Comparison of ENCODE assay signal across 25 cellular contexts in the genomic region with DNA sequence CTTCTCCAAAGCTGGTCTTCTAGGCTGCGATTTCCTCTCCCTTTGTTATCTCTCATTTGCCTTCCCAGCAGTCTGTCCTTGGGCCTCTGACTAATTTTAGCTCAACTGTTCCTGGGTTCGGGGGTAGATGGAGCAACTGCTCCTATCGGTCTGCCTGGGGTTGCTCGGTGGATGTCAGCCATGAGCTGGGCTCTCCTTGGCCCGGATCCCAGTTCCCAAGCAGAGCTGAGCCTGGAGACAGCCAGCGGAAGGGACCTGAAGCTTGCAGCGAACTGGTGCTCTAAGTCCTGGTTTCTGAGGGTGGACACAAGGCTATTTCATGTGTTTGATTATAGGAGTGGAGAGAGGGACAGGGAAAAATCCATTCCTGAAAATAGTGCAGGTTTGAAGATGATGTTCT.
A peak's percentile ranks its signal among the peaks of the same experiment; 100 is the strongest.
DNase-seq lines count a peak whose midpoint lies in the region; ATAC-seq, FAIRE-seq and TF ChIP-seq lines count a peak whose summit lies in the region.
"Had no signal": no experiment of that assay in that cellular context is flagged by ENCODE, and none has a peak within 500 bp of the region (broad histone marks: within the 10 kb centered on the region; RNA-seq: fewer than 3 reads in every experiment).

No MANE protein-coding gene starts in this region.

- H3K36me3 Mint-ChIP-seq in T-helper 17 cell (ENCODE audit: low read depth), result no peaks in the 10 kb centered on the region
- H3K36me3 Mint-ChIP-seq: CD4-positive, CD25-positive, alpha-beta regulatory T cell; memory B cell had no signal

- H3K4me1 Mint-ChIP-seq in T-helper 17 cell, result no peaks in the 10 kb centered on the region
- H3K4me1 Mint-ChIP-seq: CD4-positive, CD25-positive, alpha-beta regulatory T cell; memory B cell had no signal

- 0 out of 4 replicates have a peak, but pooled peaks of 1 of the 2 experiments have one; percentile 4 for TF ChIP-seq RAD21 in K562 (CRISPR knock-in tag; conservative IDR thresholded peaks at IDR 0.05 in 1 of 2, IDR thresholded peaks at IDR 0.05 in 1 of 2)

- H3K27ac Mint-ChIP-seq in T-helper 17 cell, result no peak overlapping the region
- H3K27ac Mint-ChIP-seq: CD4-positive, CD25-positive, alpha-beta regulatory T cell; dendritic cell treated with granulocyte-macrophage colony-stimulating factor and Interleukin-4, amounts not matched to agents 40 ng/mL and 50 ng/mL, for 4 days; memory B cell had no signal

- POLR2A ChIA-PET in K562 (lab: Yijun Ruan, JAX), result interaction anchor here (0.7 to 0.8 kb wide), 2 partner anchors 10 to 244 kb away, joined by 3 read pairs; no protein-coding TSS in a partner anchor
- POLR2A ChIA-PET in HEK293T (lab: Yijun Ruan, JAX), result no interaction called here

- H3K79me2 ChIP-seq in K562 (ENCODE audit: control insufficient read depth, insufficient read depth, low read length), result no peaks in the 10 kb centered on the region

- H2AFZ ChIP-seq in K562 (ENCODE audit: low read depth, low read length), result no peak overlapping the region

- 0% methylated on average over 7 of the region's 7 CpGs for WGBS in K562 (ENCODE audit: insufficient coverage, low coverage, missing lambda C conversion rate)

- no peak overlapping the region for H3K27ac ChIP-seq in right atrium auricular region
- H3K27ac ChIP-seq in K562 (ENCODE audit: extremely low read depth, low read depth, low read length), result no peak overlapping the region
- H3K27ac ChIP-seq: ascending aorta, upper lobe of left lung had no signal

- TF ChIP-seq EP300 in K562 (IDR thresholded peaks at IDR 0.05; ENCODE audit: low read length), result no peak

- H3K4me3 ChIP-seq in right atrium auricular region (no peak overlapping the region), K562 (no peak overlapping the region)
- H3K4me3 ChIP-seq: ascending aorta, upper lobe of left lung had no signal

- TF ChIP-seq CTCF in right atrium auricular region (IDR thresholded peaks at IDR 0.05), result no peak
- TF ChIP-seq CTCF in K562 (IDR thresholded peaks at IDR 0.05 in 2 of 3, conservative IDR thresholded peaks at IDR 0.05 in 1 of 3; ENCODE audit: insufficient read depth in 2 of 3, low read depth in 1 of 3, low read length in 3 of 3), result no peak

- intact Hi-C loops in Right ventricle myocardium superior (cut with DNase I), result no loop called here
- intact Hi-C loops in K562 (cut with micrococcal nuclease), result no loop called here

- no peak for TF ChIP-seq POLR2A in K562 (conservative IDR thresholded peaks at IDR 0.05)

- no peaks in the 10 kb centered on the region for H3K9me1 ChIP-seq in K562 (ENCODE audit: control insufficient read depth, insufficient read depth, low read length)

- no peaks in the 10 kb centered on the region for H4K20me1 ChIP-seq in K562 (replicated peaks; ENCODE audit: control insufficient read depth, insufficient read depth, low read length)

- CTCF ChIA-PET in K562 (lab: Yijun Ruan, JAX; ENCODE audit: low intra/inter-chr PET ratio) (no interaction called here), HEK293T (lab: Yijun Ruan, JAX) (no interaction called here)

- no peak overlapping the region for H3K4me3 Mint-ChIP-seq in T-helper 17 cell
- H3K4me3 Mint-ChIP-seq: CD4-positive, CD25-positive, alpha-beta regulatory T cell; dendritic cell treated with granulocyte-macrophage colony-stimulating factor and Interleukin-4, amounts not matched to agents 40 ng/mL and 50 ng/mL, for 4 days; memory B cell had no signal

- FAIRE-seq in K562 (lab: Jason Lieb, UNC), result no peak
- FAIRE-seq: RCC 7860 had no signal

- BruUV-seq in K562 (replicated peaks; lab: Mats Ljungman, UMichigan), result no TSS peak

- H3K27me3 Mint-ChIP-seq in T-helper 17 cell, result peaks cover 5% of the 10 kb centered on the region
- H3K27me3 Mint-ChIP-seq: CD4-positive, CD25-positive, alpha-beta regulatory T cell; dendritic cell treated with granulocyte-macrophage colony-stimulating factor and Interleukin-4, amounts not matched to agents 40 ng/mL and 50 ng/mL, for 4 days; memory B cell had no signal

- H3K4me1 ChIP-seq in right atrium auricular region (peaks cover 0 to 8% of the 10 kb centered on the region in 2 donors), K562 (replicated peaks in 1 of 2; ENCODE audit: control insufficient read depth in 2 of 2, insufficient read depth in 2 of 2, low read length in 2 of 2) (no peaks in the 10 kb centered on the region)
- H3K4me1 ChIP-seq: ascending aorta, upper lobe of left lung had no signal

- DNase-seq in Right ventricle myocardium superior (peak; percentile 79), right atrium auricular region (ENCODE audit: low spot score) (no peak), K562 (ENCODE audit: extremely low read depth in 1 of 4, low spot score in 3 of 4) (peak in 2 of 4 experiments; percentile 15 to 25), left kidney (ENCODE audit: low read depth, low spot score) (peak; percentile 16), epidermal melanocyte (ENCODE audit: insufficient read length, low spot score) (no peak), HEK293T (ENCODE audit: extremely low spot score) (no peak), T-helper 17 cell (no peak)
- DNase-seq: activated CD4-positive, alpha-beta T cell treated with anti-CD3 and anti-CD28 coated beads, Interleukin-2, amount 50 U/mL, for 1 hour; activated naive CD4-positive, alpha-beta T cell treated with Interleukin-2 at 50 U/mL for 16 hours; activated T-cell treated with anti-CD3 and anti-CD28 coated beads for 4 hours; CD4-positive, CD25-positive, alpha-beta regulatory T cell; DMS79 treated with DMSO at 0.1 percent for 48 hours; erythroblast; NCI-H2081 treated with DMSO at 0.1 percent for 48 hours; NCI-H748 treated with DMSO at 0.1 percent for 48 hours; retina; stimulated activated CD4-positive, alpha-beta T cell treated with anti-CD3 and anti-CD28 coated beads, Interleukin-15, amount 100 ng/mL, for 24 hours; stimulated activated naive CD4-positive, alpha-beta T cell treated with Interleukin-2 at 50 U/mL for 16 hours; upper lobe of left lung had no signal

- in situ Hi-C loops in K562 (cut with MboI), result no loop called here

- H3K36me3 ChIP-seq in right atrium auricular region (no peaks in the 10 kb centered on the region), K562 (ENCODE audit: control insufficient read depth, insufficient read depth, low read length) (no peaks in the 10 kb centered on the region)
- H3K36me3 ChIP-seq: ascending aorta, upper lobe of left lung had no signal

- no peak overlapping the region for H3K9ac ChIP-seq in K562 (ENCODE audit: insufficient read depth in 1 of 2, low read depth in 2 of 2, low read length in 2 of 2)

- no peak overlapping the region for H3K4me2 ChIP-seq in K562 (ENCODE audit: insufficient read depth, low read length)

- H3K27me3 ChIP-seq in right atrium auricular region (no peaks in the 10 kb centered on the region), K562 (ENCODE audit: control insufficient read depth in 2 of 2, insufficient read depth in 2 of 2, low read length in 2 of 2) (peaks cover 2 to 4% of the 10 kb centered on the region in 2 experiments)
- H3K27me3 ChIP-seq: ascending aorta, upper lobe of left lung had no signal

- ATAC-seq in Right ventricle myocardium superior (ENCODE audit: poor library complexity), result peak; percentile 97
- ATAC-seq in K562, result peak; percentile 39
- no peak for ATAC-seq in GM21447 (IDR thresholded peaks at IDR 0.05; ENCODE audit: unreplicated experiment)
- ATAC-seq in T-helper 17 cell, result no peak
- ATAC-seq: HCT116 had no signal

- no peaks in the 10 kb centered on the region for H3K9me3 ChIP-seq in right atrium auricular region
- H3K9me3 ChIP-seq in K562 (replicated peaks; ENCODE audit: control insufficient read depth, insufficient read depth, low read depth, low read length), result no peaks in the 10 kb centered on the region
- H3K9me3 ChIP-seq in T-helper 17 cell (ENCODE audit: control insufficient read depth, low read length, poor library complexity, severe bottlenecking), result no peaks in the 10 kb centered on the region
- H3K9me3 ChIP-seq: ascending aorta, upper lobe of left lung had no signal

TF ChIP-seq in K562, 482 proteins besides CTCF, POLR2A, EP300 and RAD21:
- TF ChIP-seq FOXA3 (CRISPR knock-in tag; conservative IDR thresholded peaks at IDR 0.05 in 1 of 2, IDR thresholded peaks at IDR 0.05 in 1 of 2) (no peak), ZNF583 (CRISPR knock-in tag; IDR thresholded peaks at IDR 0.05) (no peak), C11orf30 (IDR thresholded peaks at IDR 0.05; ENCODE audit: low read depth) (no peak)
TF ChIP-seq in K562: peak in this region for 0.

TF ChIP-seq in HEK293T, 16 proteins besides CTCF, POLR2A, EP300 and RAD21:
- no peak for TF ChIP-seq FOXK2 (IDR thresholded peaks at IDR 0.05)
- TF ChIP-seq LEF1 (IDR thresholded peaks at IDR 0.05; ENCODE audit: borderline replicate concordance), result no peak
- no peak for TF ChIP-seq NFRKB (IDR thresholded peaks at IDR 0.05)

Comparison
In these comparisons a context has a peak if more than half of its experiments do, and no peak if none do; other contexts are left out.
1. DNase-seq: peak in Right ventricle myocardium superior (single experiment) and left kidney (single experiment); none in right atrium auricular region (single experiment), epidermal melanocyte (single experiment), HEK293T (single experiment) and T-helper 17 cell (0 of 3).
2. ATAC-seq: peak in Right ventricle myocardium superior (single experiment) and K562 (single experiment); none in GM21447 (single experiment) and T-helper 17 cell (single experiment).